Comparison of ENCODE assay signal across 2 cellular contexts in genomic region chr1:54081306-54082270, GRCh38.
A peak's percentile ranks its signal among the peaks of the same experiment; 100 is the strongest.
TF ChIP-seq lines count a peak whose summit lies in the region.

No MANE protein-coding gene starts in this region.

TF ChIP-seq in IMR-90, 13 proteins besides CTCF, POLR2A, EP300 and RAD21:
- peak; percentile 41; the same call in 1 of the 2 replicates for TF ChIP-seq SMC3 (IDR thresholded peaks at IDR 0.05; ENCODE audit: low read depth, low read length)
- no peak for TF ChIP-seq FOS (IDR thresholded peaks at IDR 0.05; ENCODE audit: low read depth, low read length)
TF ChIP-seq in IMR-90: peak in this region for 1.

TF ChIP-seq in SK-N-SH treated with all-trans-retinoic acid at 6 μM for 48 hours, 23 proteins besides CTCF, POLR2A, EP300 and RAD21:
- TF ChIP-seq ISL1 (CRISPR knock-in tag; IDR thresholded peaks at IDR 0.05), result no peak
- TF ChIP-seq CSRNP3 (CRISPR knock-in tag; IDR thresholded peaks at IDR 0.05), result no peak
- TF ChIP-seq, protein P1, sequence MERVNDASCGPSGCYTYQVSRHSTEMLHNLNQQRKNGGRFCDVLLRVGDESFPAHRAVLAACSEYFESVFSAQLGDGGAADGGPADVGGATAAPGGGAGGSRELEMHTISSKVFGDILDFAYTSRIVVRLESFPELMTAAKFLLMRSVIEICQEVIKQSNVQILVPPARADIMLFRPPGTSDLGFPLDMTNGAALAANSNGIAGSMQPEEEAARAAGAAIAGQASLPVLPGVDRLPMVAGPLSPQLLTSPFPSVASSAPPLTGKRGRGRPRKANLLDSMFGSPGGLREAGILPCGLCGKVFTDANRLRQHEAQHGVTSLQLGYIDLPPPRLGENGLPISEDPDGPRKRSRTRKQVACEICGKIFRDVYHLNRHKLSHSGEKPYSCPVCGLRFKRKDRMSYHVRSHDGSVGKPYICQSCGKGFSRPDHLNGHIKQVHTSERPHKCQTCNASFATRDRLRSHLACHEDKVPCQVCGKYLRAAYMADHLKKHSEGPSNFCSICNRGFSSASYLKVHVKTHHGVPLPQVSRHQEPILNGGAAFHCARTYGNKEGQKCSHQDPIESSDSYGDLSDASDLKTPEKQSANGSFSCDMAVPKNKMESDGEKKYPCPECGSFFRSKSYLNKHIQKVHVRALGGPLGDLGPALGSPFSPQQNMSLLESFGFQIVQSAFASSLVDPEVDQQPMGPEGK (CRISPR knock-in tag; IDR thresholded peaks at IDR 0.05; ENCODE audit: borderline replicate concordance), result no peak
- TF ChIP-seq TOX (CRISPR knock-in tag; IDR thresholded peaks at IDR 0.05; ENCODE audit: borderline replicate concordance), result no peak
- no peak for TF ChIP-seq ZFP3 (CRISPR knock-in tag; IDR thresholded peaks at IDR 0.05)
- TF ChIP-seq GLIS3 (CRISPR knock-in tag; IDR thresholded peaks at IDR 0.05), result no peak
- no peak for TF ChIP-seq OSR1 (CRISPR knock-in tag; IDR thresholded peaks at IDR 0.05)
- TF ChIP-seq ARNTL (CRISPR knock-in tag; IDR thresholded peaks at IDR 0.05; ENCODE audit: borderline replicate concordance, low read depth), result no peak
- no peak for TF ChIP-seq ESRRG (CRISPR knock-in tag; IDR thresholded peaks at IDR 0.05)
